In the genomic region with DNA sequence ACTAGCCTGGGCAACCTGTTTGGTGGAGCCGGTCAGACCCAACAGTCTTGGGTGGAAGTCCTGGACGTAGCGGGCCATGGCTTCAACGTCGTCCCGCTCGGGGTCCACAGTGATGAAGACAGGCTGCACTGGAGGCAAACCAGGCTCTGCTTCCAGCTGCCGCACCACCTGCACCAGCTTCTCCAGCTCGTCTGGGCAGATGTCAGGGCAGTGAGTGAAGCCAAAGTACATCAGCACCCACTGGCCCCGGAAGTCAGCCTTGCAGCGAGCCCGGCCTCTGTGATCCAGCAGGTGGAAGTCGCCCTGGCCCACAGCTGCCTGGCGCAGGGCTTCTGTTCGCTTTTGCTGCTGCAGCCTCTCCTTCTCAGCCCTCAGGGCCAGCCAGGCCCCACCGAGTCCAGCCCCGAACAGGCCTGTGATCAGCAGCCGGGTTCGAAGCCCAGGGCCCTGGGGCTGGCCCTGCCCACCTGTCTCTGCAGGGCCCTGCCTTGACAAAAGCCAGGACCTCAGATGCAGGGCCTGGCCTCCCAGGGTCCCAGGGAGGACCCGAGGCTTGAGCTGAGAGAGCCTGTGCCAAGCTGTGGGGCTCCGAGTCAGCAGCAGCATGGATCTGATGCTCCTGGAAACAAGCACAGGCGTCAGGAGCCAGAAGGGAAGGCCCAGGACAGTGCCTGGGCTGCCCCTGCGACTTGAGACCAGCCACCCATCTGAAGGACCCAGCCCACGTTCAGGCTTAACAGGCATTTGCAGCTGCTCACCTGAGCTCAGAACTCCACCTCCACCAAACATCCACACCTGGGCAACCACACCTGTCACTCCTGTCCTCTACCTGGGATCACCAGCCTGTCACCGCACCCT, we compare ENCODE assay signal across 2 cellular contexts.
TF ChIP-seq lines count a peak whose summit lies in the region.

No MANE protein-coding gene starts in this region.

TF ChIP-seq in A549, 52 proteins besides CTCF, POLR2A, EP300 and RAD21:
- TF ChIP-seq, protein P1, sequence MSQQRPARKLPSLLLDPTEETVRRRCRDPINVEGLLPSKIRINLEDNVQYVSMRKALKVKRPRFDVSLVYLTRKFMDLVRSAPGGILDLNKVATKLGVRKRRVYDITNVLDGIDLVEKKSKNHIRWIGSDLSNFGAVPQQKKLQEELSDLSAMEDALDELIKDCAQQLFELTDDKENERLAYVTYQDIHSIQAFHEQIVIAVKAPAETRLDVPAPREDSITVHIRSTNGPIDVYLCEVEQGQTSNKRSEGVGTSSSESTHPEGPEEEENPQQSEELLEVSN (IDR thresholded peaks at IDR 0.05; ENCODE audit: borderline replicate concordance, low read depth) = no peak
- TF ChIP-seq EHMT2 (IDR thresholded peaks at IDR 0.05; ENCODE audit: low read depth) (no peak), JUN (IDR thresholded peaks at IDR 0.05) (no peak), ZNF302 (CRISPR knock-in tag; IDR thresholded peaks at IDR 0.05) (no peak), MYC (IDR thresholded peaks at IDR 0.05; ENCODE audit: borderline replicate concordance, low read length) (no peak), POLR2AphosphoS2 (conservative IDR thresholded peaks at IDR 0.05; ENCODE audit: low read length) (no peak), HOXA7 (CRISPR knock-in tag; IDR thresholded peaks at IDR 0.05) (no peak), RARB (CRISPR knock-in tag; IDR thresholded peaks at IDR 0.05) (no peak), FOSL2 (IDR thresholded peaks at IDR 0.05) (no peak), FOSL2 (CRISPR knock-in tag; IDR thresholded peaks at IDR 0.05) (no peak), HOXB5 (CRISPR knock-in tag; IDR thresholded peaks at IDR 0.05) (no peak), NPAS2 (CRISPR knock-in tag; IDR thresholded peaks at IDR 0.05; ENCODE audit: borderline replicate concordance) (no peak)
- TF ChIP-seq, protein P2, sequence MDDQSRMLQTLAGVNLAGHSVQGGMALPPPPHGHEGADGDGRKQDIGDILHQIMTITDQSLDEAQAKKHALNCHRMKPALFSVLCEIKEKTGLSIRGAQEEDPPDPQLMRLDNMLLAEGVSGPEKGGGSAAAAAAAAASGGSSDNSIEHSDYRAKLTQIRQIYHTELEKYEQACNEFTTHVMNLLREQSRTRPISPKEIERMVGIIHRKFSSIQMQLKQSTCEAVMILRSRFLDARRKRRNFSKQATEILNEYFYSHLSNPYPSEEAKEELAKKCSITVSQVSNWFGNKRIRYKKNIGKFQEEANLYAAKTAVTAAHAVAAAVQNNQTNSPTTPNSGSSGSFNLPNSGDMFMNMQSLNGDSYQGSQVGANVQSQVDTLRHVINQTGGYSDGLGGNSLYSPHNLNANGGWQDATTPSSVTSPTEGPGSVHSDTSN (IDR thresholded peaks at IDR 0.05) = no peak
- TF ChIP-seq, protein P3, sequence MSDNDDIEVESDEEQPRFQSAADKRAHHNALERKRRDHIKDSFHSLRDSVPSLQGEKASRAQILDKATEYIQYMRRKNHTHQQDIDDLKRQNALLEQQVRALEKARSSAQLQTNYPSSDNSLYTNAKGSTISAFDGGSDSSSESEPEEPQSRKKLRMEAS (IDR thresholded peaks at IDR 0.05) = no peak
- TF ChIP-seq, protein P4, sequence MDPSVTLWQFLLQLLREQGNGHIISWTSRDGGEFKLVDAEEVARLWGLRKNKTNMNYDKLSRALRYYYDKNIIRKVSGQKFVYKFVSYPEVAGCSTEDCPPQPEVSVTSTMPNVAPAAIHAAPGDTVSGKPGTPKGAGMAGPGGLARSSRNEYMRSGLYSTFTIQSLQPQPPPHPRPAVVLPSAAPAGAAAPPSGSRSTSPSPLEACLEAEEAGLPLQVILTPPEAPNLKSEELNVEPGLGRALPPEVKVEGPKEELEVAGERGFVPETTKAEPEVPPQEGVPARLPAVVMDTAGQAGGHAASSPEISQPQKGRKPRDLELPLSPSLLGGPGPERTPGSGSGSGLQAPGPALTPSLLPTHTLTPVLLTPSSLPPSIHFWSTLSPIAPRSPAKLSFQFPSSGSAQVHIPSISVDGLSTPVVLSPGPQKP (IDR thresholded peaks at IDR 0.05; ENCODE audit: low read depth, low read length) = no peak

TF ChIP-seq in HEK293T, 16 proteins besides CTCF, POLR2A, EP300 and RAD21:
- no peak for TF ChIP-seq L3MBTL2 (conservative IDR thresholded peaks at IDR 0.05)
- no peak for TF ChIP-seq CTBP1 (IDR thresholded peaks at IDR 0.05; ENCODE audit: borderline replicate concordance)
- no peak for TF ChIP-seq FOXA1 (IDR thresholded peaks at IDR 0.05)
- no peak for TF ChIP-seq FOXM1 (IDR thresholded peaks at IDR 0.05; ENCODE audit: borderline replicate concordance)
- TF ChIP-seq FOXK2 (IDR thresholded peaks at IDR 0.05) = no peak
- TF ChIP-seq, protein P5, sequence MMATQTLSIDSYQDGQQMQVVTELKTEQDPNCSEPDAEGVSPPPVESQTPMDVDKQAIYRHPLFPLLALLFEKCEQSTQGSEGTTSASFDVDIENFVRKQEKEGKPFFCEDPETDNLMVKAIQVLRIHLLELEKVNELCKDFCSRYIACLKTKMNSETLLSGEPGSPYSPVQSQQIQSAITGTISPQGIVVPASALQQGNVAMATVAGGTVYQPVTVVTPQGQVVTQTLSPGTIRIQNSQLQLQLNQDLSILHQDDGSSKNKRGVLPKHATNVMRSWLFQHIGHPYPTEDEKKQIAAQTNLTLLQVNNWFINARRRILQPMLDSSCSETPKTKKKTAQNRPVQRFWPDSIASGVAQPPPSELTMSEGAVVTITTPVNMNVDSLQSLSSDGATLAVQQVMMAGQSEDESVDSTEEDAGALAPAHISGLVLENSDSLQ (IDR thresholded peaks at IDR 0.05) = no peak
- no peak for TF ChIP-seq ARNT (IDR thresholded peaks at IDR 0.05)
- TF ChIP-seq LEF1 (IDR thresholded peaks at IDR 0.05; ENCODE audit: borderline replicate concordance) = no peak
- TF ChIP-seq HDGF (IDR thresholded peaks at IDR 0.05; ENCODE audit: borderline replicate concordance) = no peak
- no peak for TF ChIP-seq TARDBP (IDR thresholded peaks at IDR 0.05)
- TF ChIP-seq ZNF384 (IDR thresholded peaks at IDR 0.05) = no peak
- no peak for TF ChIP-seq NFRKB (IDR thresholded peaks at IDR 0.05)
- no peak for TF ChIP-seq BHLHE40 (IDR thresholded peaks at IDR 0.05; ENCODE audit: borderline replicate concordance)
